1 cellular context compared by ENCODE assay signal in genomic region chr3:129027544-129027880, GRCh38.
TF ChIP-seq lines count a peak whose summit lies in the region.

No MANE protein-coding gene starts in this region.

TF ChIP-seq in GM23338, 12 proteins besides CTCF, POLR2A, EP300 and RAD21 (continued from another document):
- TF ChIP-seq ETS1 (IDR thresholded peaks at IDR 0.05): no peak
- no peak for TF ChIP-seq NANOG (IDR thresholded peaks at IDR 0.05; ENCODE audit: borderline replicate concordance)
- no peak for TF ChIP-seq JUNB (IDR thresholded peaks at IDR 0.05; ENCODE audit: unreplicated experiment)
- TF ChIP-seq ZNF114 (CRISPR knock-in tag; IDR thresholded peaks at IDR 0.05): no peak
- TF ChIP-seq POLR2AphosphoS5 (IDR thresholded peaks at IDR 0.05; ENCODE audit: low read depth): no peak
- no peak for TF ChIP-seq EZH2phosphoT487 (IDR thresholded peaks at IDR 0.05; ENCODE audit: unreplicated experiment)
- TF ChIP-seq, protein P1, sequence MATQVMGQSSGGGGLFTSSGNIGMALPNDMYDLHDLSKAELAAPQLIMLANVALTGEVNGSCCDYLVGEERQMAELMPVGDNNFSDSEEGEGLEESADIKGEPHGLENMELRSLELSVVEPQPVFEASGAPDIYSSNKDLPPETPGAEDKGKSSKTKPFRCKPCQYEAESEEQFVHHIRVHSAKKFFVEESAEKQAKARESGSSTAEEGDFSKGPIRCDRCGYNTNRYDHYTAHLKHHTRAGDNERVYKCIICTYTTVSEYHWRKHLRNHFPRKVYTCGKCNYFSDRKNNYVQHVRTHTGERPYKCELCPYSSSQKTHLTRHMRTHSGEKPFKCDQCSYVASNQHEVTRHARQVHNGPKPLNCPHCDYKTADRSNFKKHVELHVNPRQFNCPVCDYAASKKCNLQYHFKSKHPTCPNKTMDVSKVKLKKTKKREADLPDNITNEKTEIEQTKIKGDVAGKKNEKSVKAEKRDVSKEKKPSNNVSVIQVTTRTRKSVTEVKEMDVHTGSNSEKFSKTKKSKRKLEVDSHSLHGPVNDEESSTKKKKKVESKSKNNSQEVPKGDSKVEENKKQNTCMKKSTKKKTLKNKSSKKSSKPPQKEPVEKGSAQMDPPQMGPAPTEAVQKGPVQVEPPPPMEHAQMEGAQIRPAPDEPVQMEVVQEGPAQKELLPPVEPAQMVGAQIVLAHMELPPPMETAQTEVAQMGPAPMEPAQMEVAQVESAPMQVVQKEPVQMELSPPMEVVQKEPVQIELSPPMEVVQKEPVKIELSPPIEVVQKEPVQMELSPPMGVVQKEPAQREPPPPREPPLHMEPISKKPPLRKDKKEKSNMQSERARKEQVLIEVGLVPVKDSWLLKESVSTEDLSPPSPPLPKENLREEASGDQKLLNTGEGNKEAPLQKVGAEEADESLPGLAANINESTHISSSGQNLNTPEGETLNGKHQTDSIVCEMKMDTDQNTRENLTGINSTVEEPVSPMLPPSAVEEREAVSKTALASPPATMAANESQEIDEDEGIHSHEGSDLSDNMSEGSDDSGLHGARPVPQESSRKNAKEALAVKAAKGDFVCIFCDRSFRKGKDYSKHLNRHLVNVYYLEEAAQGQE (IDR thresholded peaks at IDR 0.05; ENCODE audit: unreplicated experiment): no peak
